ENCODE assay signal across 18 cellular contexts in genomic region chr10:91691255-91691654, GRCh38. TPM values are rescaled to one million over a fixed set of nuclear protein-coding genes. Genes with fewer than 3 reads are reported as not detected.
DNase-seq lines count a peak whose midpoint lies in the region; ATAC-seq and TF ChIP-seq lines count a peak whose summit lies in the region.
"Had no signal": no experiment of that assay in that cellular context is flagged by ENCODE, and none has a peak within 500 bp of the region (broad histone marks: within the 10 kb centered on the region; RNA-seq: fewer than 3 reads in every experiment).

No MANE protein-coding gene starts in this region.

- no peaks in the 10 kb centered on the region for H4K20me1 ChIP-seq in GM23338 (replicated peaks; ENCODE audit: insufficient read depth)
- H4K20me1 ChIP-seq in PC-9 (ENCODE audit: insufficient read depth) = no peaks in the 10 kb centered on the region

- no peak overlapping the region for H3K27ac Mint-ChIP-seq in GM23338
- H3K27ac Mint-ChIP-seq in neural crest cell (ENCODE audit: unreplicated experiment) = peak overlapping the region; percentile 7
- H3K27ac Mint-ChIP-seq: CD4-positive, alpha-beta T cell had no signal

- CTCF ChIA-PET in PC-9 (lab: Charles Lee) = no interaction called here

- no peak overlapping the region for H3K4me3 Mint-ChIP-seq in GM23338
- no peak overlapping the region for H3K4me3 Mint-ChIP-seq in neural crest cell
- H3K4me3 Mint-ChIP-seq: CD4-positive, alpha-beta T cell had no signal

- H3K4me3 ChIP-seq in GM23338 = no peak overlapping the region
- no peak overlapping the region for H3K4me3 ChIP-seq in PC-9
- H3K4me3 ChIP-seq: SK-N-MC had no signal

- H3K4me1 ChIP-seq in GM23338 (ENCODE audit: insufficient read depth) (no peaks in the 10 kb centered on the region), PC-9 (replicated peaks; ENCODE audit: insufficient read depth) (no peaks in the 10 kb centered on the region)

- H3K79me2 ChIP-seq in GM23338 (replicated peaks; ENCODE audit: insufficient read depth) = no peaks in the 10 kb centered on the region
- no peaks in the 10 kb centered on the region for H3K79me2 ChIP-seq in PC-9 (ENCODE audit: low read depth)

- H3K9me3 Mint-ChIP-seq in GM23338 = no peaks in the 10 kb centered on the region; the same call in 2 of the 3 replicates
- no peaks in the 10 kb centered on the region for H3K9me3 Mint-ChIP-seq in neural crest cell
- H3K9me3 Mint-ChIP-seq: CD4-positive, alpha-beta T cell had no signal

- no peaks in the 10 kb centered on the region for H3K36me3 Mint-ChIP-seq in GM23338 (ENCODE audit: low read depth)
- H3K36me3 Mint-ChIP-seq in neural crest cell (ENCODE audit: low read depth) = no peaks in the 10 kb centered on the region

- TF ChIP-seq CTCF in GM23338 (conservative IDR thresholded peaks at IDR 0.05; ENCODE audit: low read depth in 2 of 2) (no peak), neural crest cell (conservative IDR thresholded peaks at IDR 0.05) (no peak), PC-9 (conservative IDR thresholded peaks at IDR 0.05) (no peak)

- H3F3A ChIP-seq in GM23338 (replicated peaks; ENCODE audit: low read depth) = no peaks in the 10 kb centered on the region
- no peaks in the 10 kb centered on the region for H3F3A ChIP-seq in PC-9 (ENCODE audit: insufficient read depth, low read depth)

- ATAC-seq in GM23338 (no peak), esophagus mucosa (peak; percentile 27), HG03457 (IDR thresholded peaks at IDR 0.05; ENCODE audit: unreplicated experiment) (no peak)
- ATAC-seq: Right ventricle myocardium inferior had no signal

- intact Hi-C loops in PC-9 (cut with micrococcal nuclease; ENCODE audit: unreplicated experiment) = no loop called here

- POLR2A ChIA-PET in PC-9 (lab: Charles Lee; ENCODE audit: unreplicated experiment) = no interaction called here

- DNase-seq in GM23338 (ENCODE audit: low spot score) (no peak), OCI-M1 (lab: John Stamatoyannopoulos, UW) (peak; percentile 79), neural crest cell (ENCODE audit: low read depth, low spot score) (no peak), PC-9 (no peak), COLO829 (ENCODE audit: low spot score) (no peak)
- DNase-seq: ACHN; CD4-positive, alpha-beta T cell; DND-41; GDM1; MM.1S; NCI-H2029 treated with DMSO at 0.1 percent for 48 hours; NCI-H226; NCI-H526 treated with DMSO at 0.1 percent for 48 hours had no signal

- no peaks in the 10 kb centered on the region for H3K36me3 ChIP-seq in GM23338 (ENCODE audit: insufficient read depth)
- no peaks in the 10 kb centered on the region for H3K36me3 ChIP-seq in PC-9 (ENCODE audit: low read depth)

- no peaks in the 10 kb centered on the region for H3K27me3 Mint-ChIP-seq in GM23338 (ENCODE audit: insufficient read depth, low read depth, poor library complexity)
- H3K27me3 Mint-ChIP-seq in neural crest cell (ENCODE audit: low read depth) = no peaks in the 10 kb centered on the region

- no peaks in the 10 kb centered on the region for H3K9me3 ChIP-seq in PC-9 (ENCODE audit: insufficient read depth, low read depth)

- H2AFZ ChIP-seq in GM23338 (peak overlapping the region; percentile 49; the same call in 1 of the 2 replicates), PC-9 (no peak overlapping the region)

- no peak overlapping the region for H3K4me2 ChIP-seq in GM23338
- no peak overlapping the region for H3K4me2 ChIP-seq in PC-9
- H3K4me2 ChIP-seq: KMS-11 had no signal

- H3K4me1 Mint-ChIP-seq in GM23338 (peaks cover 5% of the 10 kb centered on the region; the same call in 2 of the 3 replicates), neural crest cell (no peaks in the 10 kb centered on the region)

- no TSS peak for BruUV-seq in PC-9 (replicated peaks; lab: Mats Ljungman, UMichigan)

- H3K27ac ChIP-seq in GM23338 (ENCODE audit: low read depth) (no peak overlapping the region), PC-9 (no peak overlapping the region)
- H3K27ac ChIP-seq: KMS-11, SK-N-MC had no signal

- 0 out of 2 replicates have a peak, but pooled peaks cover 6% of the 10 kb centered on the region for H3K9me2 ChIP-seq in GM23338 (ENCODE audit: insufficient read depth)
- no peaks in the 10 kb centered on the region; the same call in 1 of the 2 replicates for H3K9me2 ChIP-seq in PC-9 (ENCODE audit: insufficient read depth)

- H3K27me3 ChIP-seq in GM23338 (ENCODE audit: insufficient read depth) (no peaks in the 10 kb centered on the region), PC-9 (ENCODE audit: insufficient read depth, low read depth) (no peaks in the 10 kb centered on the region)

TF ChIP-seq in GM23338, 12 proteins besides CTCF, POLR2A, EP300 and RAD21 (continues in another document):
- TF ChIP-seq EZH2phosphoT487 (IDR thresholded peaks at IDR 0.05; ENCODE audit: unreplicated experiment) (no peak), STAT1 (IDR thresholded peaks at IDR 0.05; ENCODE audit: unreplicated experiment) (no peak), REST (IDR thresholded peaks at IDR 0.05; ENCODE audit: unreplicated experiment) (no peak), EZH2 (IDR thresholded peaks at IDR 0.05; ENCODE audit: low read depth, unreplicated experiment) (no peak), CREB1 (CRISPR knock-in tag; IDR thresholded peaks at IDR 0.05; ENCODE audit: low read depth) (no peak), ZNF331 (CRISPR knock-in tag; IDR thresholded peaks at IDR 0.05; ENCODE audit: low read depth) (no peak)

RNA-seq across cellular contexts. Expression of gene PPP1R3C, which starts 58.4 kb away (rescaled TPM):
- 1.6 and 1.8 TPM in 2 replicates for total RNA-seq in GM23338 (2014; rRNA removed; shearing (Covaris generic))
- polyA plus RNA-seq in GM23338 (2016; fragmentation: Nextera tagmentation; extraction: Ambion mirVana) = 0.91 and 0.94 TPM in 2 replicates
- total RNA-seq in esophagus mucosa = 91.9 TPM
- total RNA-seq in neural crest cell = 2.9 and 3.6 TPM in 2 replicates
- 1.5 and 1.8 TPM in 2 replicates for total RNA-seq in PC-9 (2021)
- total RNA-seq: CD4-positive, alpha-beta T cell had no signal

Comparison
In these comparisons a context has a peak if more than half of its experiments do, and no peak if none do; other contexts are left out.
1. RNA of gene PPP1R3C, which starts 58.4 kb away (total RNA-seq): 91.9 TPM in esophagus mucosa (single experiment); 2.9 to 3.6 TPM in neural crest cell, 1.5 to 1.8 TPM in PC-9 and 1.6 to 1.8 TPM in GM23338; every median in the first group is over 10 times any median in the second.